ENCODE assay signal across 21 cellular contexts in genomic region chr3:185084402-185084801, GRCh38.
"Had no signal": no experiment of that assay in that cellular context is flagged by ENCODE, and none has a peak within 500 bp of the region (broad histone marks: within the 10 kb centered on the region; RNA-seq: fewer than 3 reads in every experiment).

No MANE protein-coding gene starts in this region.

- ATAC-seq: effector memory CD8-positive, alpha-beta T cell; esophagus mucosa; gastrocnemius medialis; heart right ventricle; left cardiac atrium; left lung; left ventricle myocardium superior; lower lobe of right lung; mucosa of descending colon had no signal

- H3K4me3 ChIP-seq: colonic mucosa, esophagus squamous epithelium, gastrocnemius medialis, heart right ventricle, left lung, lower lobe of right lung, mucosa of descending colon had no signal

- H3K36me3 Mint-ChIP-seq: mesothelial cell of epicardium, naive B cell had no signal

- H3K4me3 Mint-ChIP-seq: dendritic cell treated with granulocyte-macrophage colony-stimulating factor and Interleukin-4, amounts not matched to agents 40 ng/mL and 50 ng/mL, for 4 days; effector memory CD8-positive, alpha-beta T cell; endodermal cell; mesothelial cell of epicardium; naive B cell had no signal

- H3K9me3 ChIP-seq: colonic mucosa, esophagus squamous epithelium, gastrocnemius medialis, heart right ventricle, left lung, lower lobe of right lung, mucosa of descending colon had no signal

- H3K4me1 ChIP-seq: colonic mucosa, esophagus squamous epithelium, gastrocnemius medialis, left lung, lower lobe of right lung had no signal

- H3K9me3 Mint-ChIP-seq: dendritic cell treated with granulocyte-macrophage colony-stimulating factor and Interleukin-4, amounts not matched to agents 40 ng/mL and 50 ng/mL, for 4 days; effector memory CD8-positive, alpha-beta T cell; endodermal cell; mesothelial cell of epicardium; naive B cell had no signal

- H3K4me1 Mint-ChIP-seq: endodermal cell, naive B cell had no signal

- H3K36me3 ChIP-seq: colonic mucosa, esophagus squamous epithelium, gastrocnemius medialis, left lung, lower lobe of right lung had no signal

- DNase-seq: colonic mucosa; cortex of kidney; effector CD8-positive, alpha-beta T cell; effector memory CD8-positive, alpha-beta T cell; endodermal cell; erythroblast; esophagus squamous epithelium; foreskin melanocyte; gastrocnemius medialis; glutamatergic neuron; heart right ventricle; left cardiac atrium; left lung; left ventricle myocardium superior; lower lobe of right lung; mucosa of descending colon; naive B cell had no signal

- H3K27ac Mint-ChIP-seq: dendritic cell treated with granulocyte-macrophage colony-stimulating factor and Interleukin-4, amounts not matched to agents 40 ng/mL and 50 ng/mL, for 4 days; effector memory CD8-positive, alpha-beta T cell; endodermal cell; mesothelial cell of epicardium; naive B cell had no signal

- H3K27ac ChIP-seq: colonic mucosa, epithelial cell of prostate, esophagus squamous epithelium, gastrocnemius medialis, heart right ventricle, left lung, lower lobe of right lung had no signal

- H3K27me3 ChIP-seq: colonic mucosa, esophagus squamous epithelium, gastrocnemius medialis, heart right ventricle, left lung had no signal
